25 cellular contexts compared by ENCODE assay signal in the genomic region with DNA sequence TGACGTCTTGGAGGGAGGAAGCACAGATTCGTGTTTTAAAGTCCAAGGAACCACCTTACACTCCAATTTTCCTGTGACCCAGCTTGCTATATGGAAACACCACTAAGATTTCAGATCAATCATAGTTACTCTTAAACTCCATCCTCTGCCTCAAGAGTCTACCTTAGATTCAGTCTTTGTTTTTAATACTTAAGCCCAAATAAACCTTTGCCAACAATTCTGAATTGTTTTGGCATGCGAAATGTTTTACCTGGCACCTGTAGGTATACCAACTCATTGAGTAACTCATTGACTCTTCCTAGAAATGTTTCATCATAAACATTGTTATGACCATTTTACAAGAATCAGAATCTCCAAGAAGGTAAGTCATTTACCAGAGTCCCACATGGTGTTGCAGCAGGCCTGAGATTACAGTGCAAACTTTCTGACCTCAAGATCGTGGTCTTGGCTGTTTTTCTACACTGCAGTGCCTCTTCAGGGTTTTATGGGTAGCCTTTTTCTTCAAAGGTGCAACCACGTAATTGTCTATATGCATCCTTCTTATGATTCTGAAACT.
"Had no signal": no experiment of that assay in that cellular context is flagged by ENCODE, and none has a peak within 500 bp of the region (broad histone marks: within the 10 kb centered on the region; RNA-seq: fewer than 3 reads in every experiment).

No MANE protein-coding gene starts in this region.

- H3K9me3 Mint-ChIP-seq: mesothelial cell of epicardium had no signal

- H3K4me3 Mint-ChIP-seq: mesothelial cell of epicardium; naive thymus-derived CD4-positive, alpha-beta T cell; natural killer cell treated with Interleukin-12 subunit alpha and Interleukin-12 subunit beta and Interleukin-15 and Interleukin-18, amount 100 ng/mL, for 72 hours; stimulated activated effector memory CD8-positive, alpha-beta T cell treated with anti-CD3 and anti-CD28 coated beads, Interleukin-12 subunit alpha, Interleukin-12 subunit beta, amount 100 ng/mL, for 72 hours; stimulated activated naive CD8-positive, alpha-beta T cell treated with anti-CD3 and anti-CD28 coated beads, Interleukin-15, Interleukin-2, amounts not matched to agents 100 ng/mL and 50 ng/mL, for 24 hours had no signal

- H3K4me3 ChIP-seq: left lung, ovary, sigmoid colon, spleen, suprapubic skin, thoracic aorta, tibial artery, vagina had no signal

- ATAC-seq: left colon; left lung; naive thymus-derived CD4-positive, alpha-beta T cell; natural killer cell treated with Interleukin-12 subunit alpha and Interleukin-12 subunit beta and Interleukin-15 and Interleukin-18, amount 100 ng/mL, for 72 hours; right cardiac atrium; stimulated activated effector memory CD8-positive, alpha-beta T cell treated with anti-CD3 and anti-CD28 coated beads, Interleukin-12 subunit alpha, Interleukin-12 subunit beta, amount 100 ng/mL, for 72 hours had no signal

- H3K27ac ChIP-seq: left lung, ovary, sigmoid colon, spleen, suprapubic skin, thoracic aorta, tibial artery, vagina had no signal

- H3K4me1 ChIP-seq: left lung, spleen, suprapubic skin, tibial artery, vagina had no signal

- H3K36me3 ChIP-seq: left lung, ovary, sigmoid colon, spleen, suprapubic skin, thoracic aorta, tibial artery, vagina had no signal

- H3K9me3 ChIP-seq: left lung, ovary, sigmoid colon, spleen, suprapubic skin, thoracic aorta, tibial artery, vagina had no signal

- H3K27ac Mint-ChIP-seq: mesothelial cell of epicardium; naive thymus-derived CD4-positive, alpha-beta T cell; natural killer cell treated with Interleukin-12 subunit alpha and Interleukin-12 subunit beta and Interleukin-15 and Interleukin-18, amount 100 ng/mL, for 72 hours; progenitor cell of endocrine pancreas; stimulated activated effector memory CD8-positive, alpha-beta T cell treated with anti-CD3 and anti-CD28 coated beads, Interleukin-12 subunit alpha, Interleukin-12 subunit beta, amount 100 ng/mL, for 72 hours; stimulated activated naive CD8-positive, alpha-beta T cell treated with anti-CD3 and anti-CD28 coated beads, Interleukin-15, Interleukin-2, amounts not matched to agents 100 ng/mL and 50 ng/mL, for 24 hours had no signal

- DNase-seq: head of caudate nucleus; hippocampal formation; kidney glomerular epithelial cell; left colon; left lung; mesendoderm; naive thymus-derived CD4-positive, alpha-beta T cell; ovary; retina; right cardiac atrium; sigmoid colon; small intestine; spleen; stimulated activated CD4-positive, alpha-beta T cell treated with anti-CD3 and anti-CD28 coated beads, Interleukin-4, amount 100 ng/mL, for 24 hours; stimulated activated naive CD4-positive, alpha-beta T cell; tibial artery; trophoblast cell had no signal

- H3K27me3 ChIP-seq: left lung, ovary, sigmoid colon, spleen, suprapubic skin, tibial artery, vagina had no signal

- H3K27me3 Mint-ChIP-seq: naive thymus-derived CD4-positive, alpha-beta T cell; natural killer cell treated with Interleukin-12 subunit alpha and Interleukin-12 subunit beta and Interleukin-15 and Interleukin-18, amount 100 ng/mL, for 72 hours; progenitor cell of endocrine pancreas; stimulated activated naive CD8-positive, alpha-beta T cell treated with anti-CD3 and anti-CD28 coated beads, Interleukin-15, Interleukin-2, amounts not matched to agents 100 ng/mL and 50 ng/mL, for 24 hours had no signal

- H3K36me3 Mint-ChIP-seq: mesothelial cell of epicardium; naive thymus-derived CD4-positive, alpha-beta T cell; natural killer cell treated with Interleukin-12 subunit alpha and Interleukin-12 subunit beta and Interleukin-15 and Interleukin-18, amount 100 ng/mL, for 72 hours; stimulated activated effector memory CD8-positive, alpha-beta T cell treated with anti-CD3 and anti-CD28 coated beads, Interleukin-12 subunit alpha, Interleukin-12 subunit beta, amount 100 ng/mL, for 72 hours had no signal

- H3K4me1 Mint-ChIP-seq: mesothelial cell of epicardium; naive thymus-derived CD4-positive, alpha-beta T cell; stimulated activated effector memory CD8-positive, alpha-beta T cell treated with anti-CD3 and anti-CD28 coated beads, Interleukin-12 subunit alpha, Interleukin-12 subunit beta, amount 100 ng/mL, for 72 hours had no signal
